18 cellular contexts compared by ENCODE assay signal in genomic region chr21:44449473-44450363, GRCh38. TPM values are rescaled to one million over a fixed set of nuclear protein-coding genes. Genes with fewer than 3 reads are reported as not detected.
DNase-seq lines count a peak whose midpoint lies in the region; ATAC-seq and TF ChIP-seq lines count a peak whose summit lies in the region.
"Had no signal": no experiment of that assay in that cellular context is flagged by ENCODE, and none has a peak within 500 bp of the region (broad histone marks: within the 10 kb centered on the region; RNA-seq: fewer than 3 reads in every experiment).

No MANE protein-coding gene starts in this region.

- POLR2A ChIA-PET in RWPE1 (lab: Yijun Ruan, JAX; ENCODE audit: low non-redundant PET): no interaction called here

- peak; percentile 16 for DNase-seq in activated CD4-positive, CD25-positive, alpha-beta regulatory T cell treated with anti-CD3 and anti-CD28 coated beads, Interleukin-2, amount 50 U/mL, for 72 hours
- DNase-seq in OCI-M1 (lab: John Stamatoyannopoulos, UW): peak; percentile 25
- DNase-seq in iPS-NIHi11 (ENCODE audit: low spot score): peak; percentile 13
- DNase-seq in sigmoid colon: peak; percentile 48
- no peak for DNase-seq in NCI-H345 treated with DMSO at 0.1 percent for 48 hours (lab: John Stamatoyannopoulos, UW; ENCODE audit: unreplicated experiment)
- no peak for DNase-seq in RWPE1 (ENCODE audit: low spot score)
- DNase-seq in mesenchymal stem cell: no peak
- DNase-seq: activated CD8-positive, alpha-beta memory T cell treated with anti-CD3 and anti-CD28 coated beads for 24 hours; activated gamma-delta T cell treated with Interleukin-2 at 50 U/mL for 16 hours; dermis blood vessel endothelial cell; esophagus squamous epithelium; GDM1; HCEC 1CT; IMR-90; NK-92 treated with Interleukin-12 subunit alpha and Interleukin-12 subunit beta, amount 100 ng/mL, for 24 hours had no signal

- peaks cover 0 to 2% (median 0%) of the 10 kb centered on the region in 4 donors for H3K9me3 ChIP-seq in sigmoid colon
- H3K9me3 ChIP-seq in mesenchymal stem cell (ENCODE audit: control insufficient read depth, low read length): peaks cover 7% of the 10 kb centered on the region
- H3K9me3 ChIP-seq: body of pancreas, ovary had no signal

- H3K79me1 ChIP-seq in mesenchymal stem cell (replicated peaks; ENCODE audit: low read length, poor library complexity, severe bottlenecking): no peaks in the 10 kb centered on the region

- TF ChIP-seq EP300 in sigmoid colon (IDR thresholded peaks at IDR 0.05): no peak

- H3K23ac ChIP-seq in mesenchymal stem cell (ENCODE audit: low read length in 2 of 2): no peak overlapping the region

- TF ChIP-seq POLR2A in sigmoid colon (IDR thresholded peaks at IDR 0.05): no peak

- H3K4me1 ChIP-seq in sigmoid colon (peaks cover 0 to 11% (median under 1%) of the 10 kb centered on the region in 4 donors), mesenchymal stem cell (ENCODE audit: control insufficient read depth, insufficient read depth, low read depth, low read length) (peaks cover 2% of the 10 kb centered on the region)
- H3K4me1 ChIP-seq: body of pancreas had no signal

- H3K4me2 ChIP-seq in mesenchymal stem cell (ENCODE audit: low read length, poor library complexity, severe bottlenecking): no peak overlapping the region

- H2AK5ac ChIP-seq in mesenchymal stem cell (ENCODE audit: low read length, severe bottlenecking): no peak overlapping the region

- no peak overlapping the region for H2BK12ac ChIP-seq in mesenchymal stem cell (ENCODE audit: low read length in 2 of 2)

- intact Hi-C loops in sigmoid colon (cut with DNase I): loop anchor here (10.0 kb wide), 1 partner anchor 435 kb away; the partner anchor contains the start of gene TRAPPC10

- H3K9ac ChIP-seq in mesenchymal stem cell (ENCODE audit: low read length): no peak overlapping the region

- H3K4ac ChIP-seq in mesenchymal stem cell (ENCODE audit: low read depth in 1 of 2, low read length in 2 of 2): no peak overlapping the region

- H2BK5ac ChIP-seq in mesenchymal stem cell (ENCODE audit: low read depth, low read length, poor library complexity, severe bottlenecking): no peak overlapping the region

- H3K4me3 ChIP-seq in sigmoid colon: no peak overlapping the region
- H3K4me3 ChIP-seq in mesenchymal stem cell (ENCODE audit: insufficient read depth in 1 of 2, low read depth in 1 of 2, low read length in 2 of 2): no peak overlapping the region
- H3K4me3 ChIP-seq: body of pancreas, esophagus squamous epithelium, ovary had no signal

- no peak for TF ChIP-seq CTCF in sigmoid colon (IDR thresholded peaks at IDR 0.05)
- no peak for TF ChIP-seq CTCF in RWPE1 (conservative IDR thresholded peaks at IDR 0.05; ENCODE audit: low read depth)

- no peak overlapping the region for H2BK120ac ChIP-seq in mesenchymal stem cell (ENCODE audit: low read depth, low read length)

- no peak overlapping the region for H4K91ac ChIP-seq in mesenchymal stem cell (ENCODE audit: low read length)

- H3K27ac ChIP-seq in sigmoid colon (peak overlapping the region in 1 of 4 donors; percentile 8), RWPE1 (no peak overlapping the region), mesenchymal stem cell (ENCODE audit: low read length, poor library complexity, severe bottlenecking) (no peak overlapping the region)
- H3K27ac ChIP-seq: body of pancreas, esophagus squamous epithelium, ovary had no signal

- H3K36me3 ChIP-seq in sigmoid colon (no peaks in the 10 kb centered on the region), mesenchymal stem cell (ENCODE audit: control insufficient read depth in 1 of 2, insufficient read depth in 2 of 2, low read depth in 1 of 2, low read length in 2 of 2) (no peaks in the 10 kb centered on the region)
- H3K36me3 ChIP-seq: esophagus squamous epithelium, ovary had no signal

- no peak overlapping the region for H2AFZ ChIP-seq in mesenchymal stem cell (ENCODE audit: low read depth, low read length)

- CTCF ChIA-PET in RWPE1 (lab: Yijun Ruan, JAX): no interaction called here

- H3K27me3 ChIP-seq in sigmoid colon (no peaks in the 10 kb centered on the region), mesenchymal stem cell (ENCODE audit: control insufficient read depth in 1 of 2, insufficient read depth in 1 of 2, low read length in 2 of 2) (peaks cover 22 to 72% of the 10 kb centered on the region in 2 experiments)
- H3K27me3 ChIP-seq: body of pancreas, ovary had no signal

- no peak for ATAC-seq in activated CD4-positive, CD25-positive, alpha-beta regulatory T cell treated with anti-CD3 and anti-CD28 coated beads, Interleukin-2, amount 50 U/mL, for 24 hours
- ATAC-seq: body of pancreas had no signal

- H3K14ac ChIP-seq in mesenchymal stem cell (ENCODE audit: low read length in 2 of 2): no peak overlapping the region

- H2BK15ac ChIP-seq in mesenchymal stem cell (ENCODE audit: low read depth, poor library complexity, severe bottlenecking): no peak overlapping the region

- H4K8ac ChIP-seq in mesenchymal stem cell (ENCODE audit: low read length): no peak overlapping the region

- no peak overlapping the region for H3K18ac ChIP-seq in mesenchymal stem cell (ENCODE audit: low read depth in 1 of 2, low read length in 2 of 2)

- 53 to 68% methylated on average over 28 of the region's 28 CpGs for WGBS in sigmoid colon, 2 donors
- 80% methylated on average over 28 of the region's 28 CpGs for WGBS in mesenchymal stem cell

RNA-seq across cellular contexts. Expression of gene LRRC3, which starts 5.6 kb away (rescaled TPM):
- total RNA-seq in sigmoid colon: 1 to 10 TPM; 3.9 to 7.1 (median 5.4) TPM
- 1 to 10 TPM in 1 of 3 donors, under 1 TPM in 2; under 0.01 to 2.9 (median 0.46) TPM for polyA plus RNA-seq in sigmoid colon
- 2.9 TPM for polyA plus RNA-seq in mesenchymal stem cell (2013, experiment 1 of 2)
- 3.1 TPM for polyA plus RNA-seq in mesenchymal stem cell (2013, experiment 2 of 2)

Comparison
In these comparisons a context has a peak if more than half of its experiments do, and no peak if none do; other contexts are left out.
1. DNase-seq: peak in activated CD4-positive, CD25-positive, alpha-beta regulatory T cell treated with anti-CD3 and anti-CD28 coated beads, Interleukin-2, amount 50 U/mL, for 72 hours (single experiment), OCI-M1 (single experiment), iPS-NIHi11 (single experiment) and sigmoid colon (single experiment); none in NCI-H345 treated with DMSO at 0.1 percent for 48 hours (single experiment), RWPE1 (single experiment) and mesenchymal stem cell (single experiment).